ENCODE assay signal across 18 cellular contexts in genomic region chr2:205633994-205634393, GRCh38. TPM values are rescaled to one million over a fixed set of nuclear protein-coding genes. Genes with fewer than 3 reads are reported as not detected.
DNase-seq lines count a peak whose midpoint lies in the region; ATAC-seq and TF ChIP-seq lines count a peak whose summit lies in the region.
"Had no signal": no experiment of that assay in that cellular context is flagged by ENCODE, and none has a peak within 500 bp of the region (broad histone marks: within the 10 kb centered on the region; RNA-seq: fewer than 3 reads in every experiment).

No MANE protein-coding gene starts in this region.

- TF ChIP-seq CTCF in epithelial cell of esophagus (IDR thresholded peaks at IDR 0.05; ENCODE audit: insufficient read depth, low read depth, low read length, missing control alignments), result no peak
- no peak for TF ChIP-seq CTCF in fibroblast of villous mesenchyme (IDR thresholded peaks at IDR 0.05; ENCODE audit: insufficient read depth, low read depth, low read length)
- TF ChIP-seq CTCF in transverse colon (IDR thresholded peaks at IDR 0.05), result no peak

- no peaks in the 10 kb centered on the region for H3K36me3 ChIP-seq in transverse colon
- H3K36me3 ChIP-seq: BE2C had no signal

- intact Hi-C loops in left ventricle myocardium superior (cut with micrococcal nuclease) (no loop called here), cardiac septum (cut with DNase I) (no loop called here), transverse colon (cut with DNase I; ENCODE audit: low total_unique reads) (no loop called here)

- H3K4me3 ChIP-seq in epithelial cell of esophagus (ENCODE audit: low read length) (no peak overlapping the region), fibroblast of villous mesenchyme (ENCODE audit: low read depth, low read length) (no peak overlapping the region), transverse colon (no peak overlapping the region)

- H3K9me3 ChIP-seq in transverse colon, result no peaks in the 10 kb centered on the region
- H3K9me3 ChIP-seq: BE2C had no signal

- no peak overlapping the region for H3K27ac ChIP-seq in transverse colon

- DNase-seq in left ventricle myocardium superior (no peak), cardiac septum (ENCODE audit: low spot score) (no peak), epithelial cell of esophagus (ENCODE audit: low read depth) (peak; percentile 31), fibroblast of villous mesenchyme (ENCODE audit: low read depth) (peak; percentile 49), transverse colon (no peak), AML-193 (lab: John Stamatoyannopoulos, UW) (no peak)
- DNase-seq: 8988T, BE2C, DMS79 treated with DMSO at 0.1 percent for 48 hours, Karpas-422, NCI-H1417, NCI-H1694 treated with DMSO at 0.1 percent for 48 hours, NCI-H2107, NCI-H446 treated with DMSO at 0.1 percent for 48 hours, NCI-H526 treated with DMSO at 0.1 percent for 48 hours, PC-3, Right ventricle myocardium superior had no signal

- WGBS in transverse colon (ENCODE audit: low coverage in 1 of 2), 2 donors, result 52 to 67% methylated on average over 1 of the region's 1 CpG

- H3K4me1 ChIP-seq in transverse colon, result no peaks in the 10 kb centered on the region
- H3K4me1 ChIP-seq: BE2C had no signal

- in situ Hi-C loops in transverse colon (cut with MboI; ENCODE audit: low pct_ligation_motif_present in 1 of 4, low pct_unique_long_range_greater_than_20kb in 1 of 4, low sequenced_read_pairs in 3 of 4), result no loop called here

- peak; percentile 38 for ATAC-seq in left ventricle myocardium superior
- no peak for ATAC-seq in GM19452 (IDR thresholded peaks at IDR 0.05; ENCODE audit: unreplicated experiment)
- ATAC-seq: PC-3 had no signal

- no peak for TF ChIP-seq EP300 in transverse colon (IDR thresholded peaks at IDR 0.05; ENCODE audit: low read depth)

- TF ChIP-seq POLR2A in transverse colon (IDR thresholded peaks at IDR 0.05), result no peak

- no peaks in the 10 kb centered on the region for H3K27me3 ChIP-seq in transverse colon
- H3K27me3 ChIP-seq: BE2C had no signal

RNA-seq across cellular contexts. Expression of gene NRP2, which starts 48.3 kb away (rescaled TPM):
- total RNA-seq in left ventricle myocardium superior, result 9.7 TPM
- 11.7 TPM for total RNA-seq in cardiac septum
- 117 and 120 TPM in 2 replicates for total RNA-seq in fibroblast of villous mesenchyme
- 100 to 1,000 TPM in 1 of 4 donors, 10 to 100 TPM in 3; 35.1 to 146 (median 63.9) TPM for total RNA-seq in transverse colon

Comparison
In these comparisons a context has a peak if more than half of its experiments do, and no peak if none do; other contexts are left out.
1. DNase-seq: peak in epithelial cell of esophagus (single experiment) and fibroblast of villous mesenchyme (single experiment); none in left ventricle myocardium superior (single experiment), cardiac septum (single experiment), transverse colon (single experiment) and AML-193 (0 of 2).